ENCODE assay signal across 1 cellular context in the genomic region with DNA sequence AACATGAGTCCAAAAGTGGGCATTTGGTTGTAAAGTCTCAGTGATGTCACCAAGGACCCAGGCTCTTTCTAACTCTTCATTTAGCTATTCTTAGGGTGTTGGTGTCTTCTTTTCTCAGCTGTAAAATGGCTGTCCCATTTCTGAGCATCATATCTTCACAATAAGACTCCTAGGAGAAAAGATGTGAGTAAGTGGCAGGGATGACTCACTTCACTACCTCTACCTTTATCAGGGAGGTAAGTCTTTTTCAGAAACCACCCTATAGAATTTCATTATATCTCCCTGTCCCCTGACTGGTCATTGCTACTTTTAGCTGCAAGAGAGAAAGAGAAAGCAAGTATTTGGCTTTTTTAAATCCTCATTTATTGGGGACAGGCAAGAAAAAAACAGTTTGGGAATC.
TF ChIP-seq lines count a peak whose summit lies in the region.

No MANE protein-coding gene starts in this region.

TF ChIP-seq in GM12878, 131 proteins besides CTCF, POLR2A, EP300 and RAD21:
- TF ChIP-seq ESRRA (IDR thresholded peaks at IDR 0.05; ENCODE audit: low read length) (no peak), BRCA1 (IDR thresholded peaks at IDR 0.05; ENCODE audit: low read depth, low read length) (no peak)
- TF ChIP-seq, protein P1, sequence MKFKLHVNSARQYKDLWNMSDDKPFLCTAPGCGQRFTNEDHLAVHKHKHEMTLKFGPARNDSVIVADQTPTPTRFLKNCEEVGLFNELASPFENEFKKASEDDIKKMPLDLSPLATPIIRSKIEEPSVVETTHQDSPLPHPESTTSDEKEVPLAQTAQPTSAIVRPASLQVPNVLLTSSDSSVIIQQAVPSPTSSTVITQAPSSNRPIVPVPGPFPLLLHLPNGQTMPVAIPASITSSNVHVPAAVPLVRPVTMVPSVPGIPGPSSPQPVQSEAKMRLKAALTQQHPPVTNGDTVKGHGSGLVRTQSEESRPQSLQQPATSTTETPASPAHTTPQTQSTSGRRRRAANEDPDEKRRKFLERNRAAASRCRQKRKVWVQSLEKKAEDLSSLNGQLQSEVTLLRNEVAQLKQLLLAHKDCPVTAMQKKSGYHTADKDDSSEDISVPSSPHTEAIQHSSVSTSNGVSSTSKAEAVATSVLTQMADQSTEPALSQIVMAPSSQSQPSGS (IDR thresholded peaks at IDR 0.05; ENCODE audit: low read length), result no peak
